In the genomic region with DNA sequence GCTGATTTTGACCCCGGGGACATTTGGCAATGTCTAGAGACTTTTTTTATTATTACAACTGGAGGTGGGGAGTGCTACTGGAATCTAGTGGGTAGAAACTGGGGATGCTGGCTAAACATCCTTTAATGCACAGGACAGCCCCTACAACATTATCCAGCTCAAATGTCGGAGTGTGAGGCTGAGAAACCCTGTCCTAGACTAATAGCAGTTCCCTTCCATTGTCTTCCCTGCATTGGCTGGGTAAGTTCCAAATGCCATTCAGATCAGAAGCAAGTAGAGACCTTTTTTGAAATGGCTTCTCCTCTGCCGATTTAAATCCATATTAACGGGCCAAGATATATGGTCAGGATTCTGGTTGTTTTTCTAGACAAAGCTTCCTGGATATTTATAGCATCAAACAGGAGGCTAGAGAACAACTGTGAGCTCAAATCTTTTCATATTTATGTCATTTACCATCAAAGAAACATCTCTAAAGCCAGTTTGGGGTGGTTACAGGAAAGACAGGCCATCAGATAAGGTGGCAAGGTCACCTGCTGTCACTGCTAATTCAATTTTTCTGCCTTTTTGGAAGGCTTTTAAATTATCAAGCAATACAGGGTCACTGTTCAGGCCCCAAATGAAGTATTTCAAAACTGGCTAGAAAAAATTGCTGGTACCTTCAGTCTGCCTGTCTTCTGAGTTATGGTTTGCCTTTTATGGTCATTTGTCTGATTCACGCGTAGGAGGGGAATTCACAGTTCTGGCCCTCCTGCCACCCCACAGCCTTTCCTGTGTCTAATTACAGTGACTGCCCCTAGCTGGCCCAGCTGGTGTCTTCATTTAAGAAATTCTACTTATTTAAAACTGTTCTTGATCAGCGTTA, we compare ENCODE assay signal across 8 cellular contexts. TPM values are rescaled to one million over a fixed set of nuclear protein-coding genes. Genes with fewer than 3 reads are reported as not detected.
A peak's percentile ranks its signal among the peaks of the same experiment; 100 is the strongest.
DNase-seq lines count a peak whose midpoint lies in the region; ATAC-seq and TF ChIP-seq lines count a peak whose summit lies in the region.

No MANE protein-coding gene starts in this region.

- intact Hi-C loops in CD8-positive, alpha-beta T cell (cut with DNase I, micrococcal nuclease) = no loop called here
- intact Hi-C loops in activated B cell treated with CpG ODN at 0.5 μM for 24 hours (cut with micrococcal nuclease) = loop anchor here (1.0 kb wide), 5 partner anchors 13 to 58 kb away; a partner anchor contains a TSS
- intact Hi-C loops in sigmoid colon (cut with DNase I) = no loop called here

- WGBS in sigmoid colon, 2 donors = 67 to 84% methylated on average over 7 of the region's 7 CpGs

- H3K4me1 Mint-ChIP-seq in CD8-positive, alpha-beta T cell (ENCODE audit: low read depth) = peaks cover 42% of the 10 kb centered on the region
- H3K4me1 Mint-ChIP-seq in activated B cell treated with CpG ODN at 0.5 μM for 24 hours = peaks cover 53% of the 10 kb centered on the region

- H3K36me3 Mint-ChIP-seq in CD8-positive, alpha-beta T cell = peaks cover 56% of the 10 kb centered on the region
- peaks cover 63% of the 10 kb centered on the region for H3K36me3 Mint-ChIP-seq in activated B cell treated with CpG ODN at 0.5 μM for 24 hours (ENCODE audit: low read depth)

- peaks cover 23% of the 10 kb centered on the region for H3K4me1 ChIP-seq in CD8-positive, alpha-beta T cell (ENCODE audit: insufficient read depth, low read length)
- peaks cover 0 to 14% (median 4%) of the 10 kb centered on the region in 4 donors for H3K4me1 ChIP-seq in sigmoid colon

- POLR2A ChIA-PET in CD8-positive, alpha-beta T cell (lab: Charles Lee) = interaction anchor here (1.2 kb wide), 1 partner anchor 18 kb away, joined by 4 read pairs; no protein-coding TSS in a partner anchor
- POLR2A ChIA-PET in activated B cell treated with CpG ODN at 0.5 μM for 24 hours (lab: Charles Lee) = interaction anchor here (0.5 to 4.0 kb wide), 15 partner anchors 10 to 804 kb away, joined by 3 to 36 read pairs (median 5); a partner anchor contains a TSS

- no peak for TF ChIP-seq EP300 in sigmoid colon (IDR thresholded peaks at IDR 0.05)

- no peak overlapping the region for H3K4me3 ChIP-seq in CD8-positive, alpha-beta T cell (ENCODE audit: low read depth, low read length)
- H3K4me3 ChIP-seq in epithelial cell of proximal tubule (ENCODE audit: low read depth, low read length) (no peak overlapping the region), sigmoid colon (no peak overlapping the region)

- H3K27me3 ChIP-seq in CD8-positive, alpha-beta T cell (ENCODE audit: insufficient read depth, low read length) = no peaks in the 10 kb centered on the region
- H3K27me3 ChIP-seq in sigmoid colon = no peaks in the 10 kb centered on the region

- no peak for TF ChIP-seq CTCF in CD8-positive, alpha-beta T cell (IDR thresholded peaks at IDR 0.05)
- TF ChIP-seq CTCF in activated B cell treated with CpG ODN at 0.5 μM for 24 hours (IDR thresholded peaks at IDR 0.05) (no peak), epithelial cell of proximal tubule (conservative IDR thresholded peaks at IDR 0.05; ENCODE audit: low read depth, low read length) (no peak), sigmoid colon (IDR thresholded peaks at IDR 0.05) (no peak)

- no peaks in the 10 kb centered on the region for H3K27me3 Mint-ChIP-seq in CD8-positive, alpha-beta T cell (ENCODE audit: low read depth)
- H3K27me3 Mint-ChIP-seq in activated B cell treated with CpG ODN at 0.5 μM for 24 hours = no peaks in the 10 kb centered on the region

- peaks cover 3% of the 10 kb centered on the region for H3K36me3 ChIP-seq in CD8-positive, alpha-beta T cell (ENCODE audit: insufficient read depth, low read length)
- H3K36me3 ChIP-seq in sigmoid colon = peaks cover 0 to 58% (median 9%) of the 10 kb centered on the region in 4 donors

- peak overlapping the region; percentile 89 for H3K27ac Mint-ChIP-seq in CD8-positive, alpha-beta T cell
- peak overlapping the region; percentile 93 for H3K27ac Mint-ChIP-seq in activated B cell treated with CpG ODN at 0.5 μM for 24 hours

- H3K4me3 Mint-ChIP-seq in CD8-positive, alpha-beta T cell = peak overlapping the region; percentile 11
- peak overlapping the region; percentile 39 for H3K4me3 Mint-ChIP-seq in activated B cell treated with CpG ODN at 0.5 μM for 24 hours

- no peaks in the 10 kb centered on the region for H3K9me3 ChIP-seq in CD8-positive, alpha-beta T cell (ENCODE audit: low read length)
- no peaks in the 10 kb centered on the region for H3K9me3 ChIP-seq in sigmoid colon

- peak; percentile 62 for ATAC-seq in CD8-positive, alpha-beta T cell
- ATAC-seq in GM19438 (IDR thresholded peaks at IDR 0.05; ENCODE audit: low read depth, unreplicated experiment) (peak; percentile 90), HG03457 (IDR thresholded peaks at IDR 0.05; ENCODE audit: unreplicated experiment) (peak; percentile 84), activated B cell treated with CpG ODN at 0.5 μM for 24 hours (ENCODE audit: low read depth) (peak; percentile 94)

- H3K27ac ChIP-seq in CD8-positive, alpha-beta T cell (ENCODE audit: low read depth, low read length) = no peak overlapping the region
- peak overlapping the region; percentile 6 to 63 (median 56) for H3K27ac ChIP-seq in sigmoid colon

- TF ChIP-seq POLR2A in sigmoid colon (IDR thresholded peaks at IDR 0.05) = no peak

- CTCF ChIA-PET in CD8-positive, alpha-beta T cell (lab: Charles Lee) = interaction anchor here (0.9 to 3.4 kb wide), 5 partner anchors 14 to 192 kb away, joined by 3 to 24 read pairs (median 3); no protein-coding TSS in a partner anchor
- CTCF ChIA-PET in activated B cell treated with CpG ODN at 0.5 μM for 24 hours (lab: Charles Lee) = interaction anchor here (0.5 to 1.8 kb wide), 7 partner anchors 12 to 101 kb away, joined by 3 to 12 read pairs (median 3); a partner anchor contains a TSS

- peak in 4 of 7 experiments; percentile 24 to 38 (median 29) for DNase-seq in CD8-positive, alpha-beta T cell
- DNase-seq in activated B cell treated with CpG ODN at 0.5 μM for 24 hours (no peak), epithelial cell of proximal tubule (ENCODE audit: low read depth) (peak; percentile 51), sigmoid colon (no peak), NCI-H774 (lab: John Stamatoyannopoulos, UW) (no peak), NCI-H510A (lab: John Stamatoyannopoulos, UW) (no peak)

- H3K9me3 Mint-ChIP-seq in CD8-positive, alpha-beta T cell = no peaks in the 10 kb centered on the region
- H3K9me3 Mint-ChIP-seq in activated B cell treated with CpG ODN at 0.5 μM for 24 hours = no peaks in the 10 kb centered on the region

RNA-seq across cellular contexts. Expression of a gene that starts 20.1 kb away (rescaled TPM):
- total RNA-seq in CD8-positive, alpha-beta T cell = 1 to 10 TPM; 3.7 TPM
- total RNA-seq in activated B cell treated with CpG ODN at 0.5 μM for 24 hours (4.3 and 5.1 TPM in 2 replicates), epithelial cell of proximal tubule (0.69 and 2.2 TPM in 2 replicates), sigmoid colon (1 to 10 TPM in 1 of 4 donors, under 1 TPM in 3; 0.33 to 1.7 (median 0.76) TPM)
- polyA plus RNA-seq in sigmoid colon = 1 to 10 TPM; 2.0 to 7.2 (median 4.4) TPM

RNA-seq across cellular contexts. Expression of a gene that starts 57.1 kb away (rescaled TPM):
- 10 to 100 TPM; 14.4 to 15.6 TPM for total RNA-seq in CD8-positive, alpha-beta T cell
- 91.4 and 98.4 TPM in 2 replicates for total RNA-seq in activated B cell treated with CpG ODN at 0.5 μM for 24 hours
- 42.1 and 122 TPM in 2 replicates for total RNA-seq in epithelial cell of proximal tubule
- total RNA-seq in sigmoid colon = 10 to 100 TPM; 20.5 to 36.0 (median 26.1) TPM
- polyA plus RNA-seq in sigmoid colon = 10 to 100 TPM; 12.0 to 45.6 (median 16.9) TPM

RNA-seq across cellular contexts. Expression of a gene that starts 58.4 kb away (rescaled TPM):
- 10 to 100 TPM; 42.3 to 43.8 TPM for total RNA-seq in CD8-positive, alpha-beta T cell
- 20.9 and 29.1 TPM in 2 replicates for total RNA-seq in activated B cell treated with CpG ODN at 0.5 μM for 24 hours
- total RNA-seq in epithelial cell of proximal tubule = 2.4 and 2.6 TPM in 2 replicates
- total RNA-seq in sigmoid colon = 10 to 100 TPM in 3 of 4 donors, 1 to 10 TPM in 1; 9.6 to 24.6 (median 11.8) TPM
- polyA plus RNA-seq in sigmoid colon = 1 to 10 TPM in 2 of 3 donors, under 1 TPM in 1; 0.69 to 5.0 (median 1.8) TPM

RNA-seq across cellular contexts. Expression of a gene that starts 59.4 kb away (rescaled TPM):
- 100 to 1,000 TPM; 200 to 205 TPM for total RNA-seq in CD8-positive, alpha-beta T cell
- total RNA-seq in activated B cell treated with CpG ODN at 0.5 μM for 24 hours (56.5 and 60.7 TPM in 2 replicates), epithelial cell of proximal tubule (20.8 and 26.7 TPM in 2 replicates), sigmoid colon (10 to 100 TPM; 37.2 to 52.9 (median 45.3) TPM)
- 10 to 100 TPM in 1 of 3 donors, 1 to 10 TPM in 2; 6.0 to 17.4 (median 9.6) TPM for polyA plus RNA-seq in sigmoid colon

Comparison
In these comparisons a context has a peak if more than half of its experiments do, and no peak if none do; other contexts are left out.
1. DNase-seq: peak in CD8-positive, alpha-beta T cell (4 of 7) and epithelial cell of proximal tubule (single experiment); none in activated B cell treated with CpG ODN at 0.5 μM for 24 hours (single experiment), sigmoid colon (single experiment), NCI-H774 (single experiment) and NCI-H510A (single experiment).
2. Peak in every context shown above with its lines, with median percentiles within 50 percentile points of each other: ATAC-seq.